ENCODE assay signal across 9 cellular contexts in genomic region chr2:10817413-10817812, GRCh38. TPM values are rescaled to one million over a fixed set of nuclear protein-coding genes. Genes with fewer than 3 reads are reported as not detected.
DNase-seq lines count a peak whose midpoint lies in the region; ATAC-seq and TF ChIP-seq lines count a peak whose summit lies in the region.
"Had no signal": no experiment of that assay in that cellular context is flagged by ENCODE, and none has a peak within 500 bp of the region (broad histone marks: within the 10 kb centered on the region; RNA-seq: fewer than 3 reads in every experiment).

No MANE protein-coding gene starts in this region.

- H3K4me1 Mint-ChIP-seq in T-helper 17 cell = peaks cover 4% of the 10 kb centered on the region

- H3K4me3 Mint-ChIP-seq in T-helper 17 cell = no peak overlapping the region

- peaks cover 4% of the 10 kb centered on the region for H3K36me3 Mint-ChIP-seq in T-helper 17 cell (ENCODE audit: low read depth)

- H3K9me3 ChIP-seq in T-helper 17 cell (ENCODE audit: control insufficient read depth, low read length, poor library complexity, severe bottlenecking) = no peaks in the 10 kb centered on the region

- no peak for DNase-seq in AG10803 (ENCODE audit: low read depth)
- no peak for DNase-seq in T-helper 17 cell
- peak; percentile 76 for DNase-seq in iPS-NIHi7 (ENCODE audit: extremely low spot score)
- DNase-seq in NK-92 (lab: John Stamatoyannopoulos, UW; ENCODE audit: unreplicated experiment) = no peak
- DNase-seq in GM19240 (ENCODE audit: insufficient read length, low spot score) = no peak
- DNase-seq in superior temporal gyrus (ENCODE audit: extremely low spot score) = no peak
- DNase-seq: EL had no signal

- H3K27me3 Mint-ChIP-seq in T-helper 17 cell = peaks cover 36% of the 10 kb centered on the region

- H3K27ac Mint-ChIP-seq in T-helper 17 cell = peak overlapping the region; percentile 39

- H3K4me3 ChIP-seq in AG10803 (ENCODE audit: low read length) = no peak overlapping the region

- ATAC-seq in T-helper 17 cell (no peak), GM18907 (IDR thresholded peaks at IDR 0.05; ENCODE audit: unreplicated experiment) (no peak)

- peak; percentile 10; the same call in 1 of the 2 replicates for TF ChIP-seq CTCF in AG10803 (conservative IDR thresholded peaks at IDR 0.05; ENCODE audit: low read length)
- TF ChIP-seq CTCF in GM12872 (IDR thresholded peaks at IDR 0.05; ENCODE audit: insufficient read depth, low read depth, low read length) = 0 out of 3 replicates have a peak, but pooled peaks have one; percentile 8

RNA-seq across cellular contexts. Expression of gene PDIA6, which starts 4.8 kb away (rescaled TPM):
- total RNA-seq in T-helper 17 cell = 10 to 100 TPM; 53.3 to 57.4 TPM
